Comparison of ENCODE assay signal across 8 cellular contexts in the genomic region with DNA sequence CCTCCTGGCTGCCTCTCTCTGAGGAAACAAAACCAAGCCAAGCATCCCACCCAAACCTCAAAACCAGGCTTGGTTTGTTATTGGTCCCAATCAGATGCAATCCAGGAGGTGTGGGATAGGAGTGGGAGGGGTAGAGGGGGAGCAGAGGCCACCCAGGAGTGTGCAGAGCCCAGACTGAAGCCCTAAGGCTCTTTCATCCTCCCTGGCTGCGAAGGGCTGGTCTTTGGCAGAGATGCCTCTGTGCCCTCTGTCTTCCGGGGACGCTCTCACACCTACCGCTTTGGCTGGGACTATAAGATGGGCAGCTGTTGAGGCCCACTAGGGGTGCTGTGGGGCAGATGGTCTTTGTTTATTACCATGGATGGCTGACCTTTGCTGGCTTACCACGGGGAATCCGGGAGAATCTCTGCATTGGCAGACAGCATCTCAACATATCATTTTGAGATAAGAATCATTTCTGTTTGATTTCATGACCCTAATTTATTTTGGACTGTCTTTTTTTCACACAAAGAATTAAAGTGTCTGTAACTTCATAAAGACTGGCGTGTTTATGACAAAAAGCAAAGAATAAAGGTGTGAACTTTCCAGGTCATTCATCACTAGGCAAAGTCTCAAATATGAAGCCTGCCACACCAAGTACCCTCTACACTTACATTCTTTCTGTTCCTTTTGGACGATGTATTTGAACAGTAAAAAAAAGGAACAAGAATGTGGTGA. TPM values are rescaled to one million over a fixed set of nuclear protein-coding genes. Genes with fewer than 3 reads are reported as not detected.
A peak's percentile ranks its signal among the peaks of the same experiment; 100 is the strongest.
DNase-seq lines count a peak whose midpoint lies in the region; ATAC-seq, FAIRE-seq and TF ChIP-seq lines count a peak whose summit lies in the region.

No MANE protein-coding gene starts in this region.

- H3K27ac Mint-ChIP-seq in activated CD4-positive, alpha-beta memory T cell treated with anti-CD3 and anti-CD28 coated beads, Interleukin-2, amount 10 ng/mL, durations not matched to agents 7 days and 5 days, result no peak overlapping the region

- ATAC-seq in HG02870 (IDR thresholded peaks at IDR 0.05; ENCODE audit: unreplicated experiment), result peak; percentile 67
- peak; percentile 56 to 90 (median 84) for ATAC-seq in pancreas

- peaks cover 24% of the 10 kb centered on the region for H3K27me3 Mint-ChIP-seq in activated CD4-positive, alpha-beta memory T cell treated with anti-CD3 and anti-CD28 coated beads, Interleukin-2, amount 10 ng/mL, durations not matched to agents 7 days and 5 days

- H3K36me3 Mint-ChIP-seq in activated CD4-positive, alpha-beta memory T cell treated with anti-CD3 and anti-CD28 coated beads, Interleukin-2, amount 10 ng/mL, durations not matched to agents 7 days and 5 days (ENCODE audit: low read depth), result no peaks in the 10 kb centered on the region

- DNase-seq in AG10803 (ENCODE audit: low read depth), result no peak
- no peak for DNase-seq in GM12891 (ENCODE audit: insufficient read length, low spot score)
- DNase-seq in NCI-H2227 (lab: John Stamatoyannopoulos, UW; ENCODE audit: unreplicated experiment), result peak; percentile 75
- DNase-seq in activated CD4-positive, alpha-beta memory T cell treated with anti-CD3 and anti-CD28 coated beads, Interleukin-2, amount 10 ng/mL, durations not matched to agents 7 days and 5 days, result peak; percentile 32
- peak; percentile 17 for DNase-seq in fibroblast of the aortic adventitia (ENCODE audit: low read depth)
- DNase-seq in pancreas, result peak in 2 of 6 donors; percentile 22 to 52
- no peak for DNase-seq in prostate gland (ENCODE audit: low spot score)

- H3K9me3 ChIP-seq in pancreas (no peaks in the 10 kb centered on the region), prostate gland (no peaks in the 10 kb centered on the region)

- H3K27me3 ChIP-seq in pancreas, result no peaks in the 10 kb centered on the region
- no peaks in the 10 kb centered on the region for H3K27me3 ChIP-seq in prostate gland (replicated peaks; ENCODE audit: insufficient read depth)

- H3K36me3 ChIP-seq in pancreas (no peaks in the 10 kb centered on the region), prostate gland (no peaks in the 10 kb centered on the region)

- 22% methylated on average over 8 of the region's 8 CpGs for WGBS in pancreas, 2 donors
- 15% methylated on average over 8 of the region's 8 CpGs for WGBS in prostate gland

- CTCF ChIA-PET in activated CD4-positive, alpha-beta memory T cell treated with anti-CD3 and anti-CD28 coated beads, Interleukin-2, amount 10 ng/mL, durations not matched to agents 7 days and 5 days (lab: Charles Lee), result interaction anchor here (0.7 to 1.5 kb wide), 3 partner anchors 9 to 802 kb away, joined by 3 to 10 read pairs (median 3); no protein-coding TSS in a partner anchor

- H3K4me1 ChIP-seq in pancreas, result no peaks in the 10 kb centered on the region
- no peaks in the 10 kb centered on the region for H3K4me1 ChIP-seq in prostate gland (replicated peaks)

- H3K4me3 ChIP-seq in AG10803 (ENCODE audit: low read length) (no peak overlapping the region), fibroblast of the aortic adventitia (ENCODE audit: low read depth, low read length) (no peak overlapping the region), pancreas (no peak overlapping the region), prostate gland (no peak overlapping the region)

- H3K27ac ChIP-seq in pancreas (no peak overlapping the region), prostate gland (no peak overlapping the region)

- TF ChIP-seq CTCF in AG10803 (conservative IDR thresholded peaks at IDR 0.05; ENCODE audit: low read length) (peak; percentile 59), fibroblast of the aortic adventitia (IDR thresholded peaks at IDR 0.05; ENCODE audit: insufficient read depth, low read length) (peak; percentile 64), pancreas (IDR thresholded peaks at IDR 0.05) (peak in 2 of 4 donors; percentile 20 to 28), prostate gland (IDR thresholded peaks at IDR 0.05) (peak in 2 of 4 experiments; percentile 24 to 36)

- H3K4me1 Mint-ChIP-seq in activated CD4-positive, alpha-beta memory T cell treated with anti-CD3 and anti-CD28 coated beads, Interleukin-2, amount 10 ng/mL, durations not matched to agents 7 days and 5 days, result peaks cover 5% of the 10 kb centered on the region

- no peaks in the 10 kb centered on the region for H3K9me3 Mint-ChIP-seq in activated CD4-positive, alpha-beta memory T cell treated with anti-CD3 and anti-CD28 coated beads, Interleukin-2, amount 10 ng/mL, durations not matched to agents 7 days and 5 days

- POLR2A ChIA-PET in activated CD4-positive, alpha-beta memory T cell treated with anti-CD3 and anti-CD28 coated beads, Interleukin-2, amount 10 ng/mL, durations not matched to agents 7 days and 5 days (lab: Charles Lee), result no interaction called here

- no peak overlapping the region for H3K4me3 Mint-ChIP-seq in activated CD4-positive, alpha-beta memory T cell treated with anti-CD3 and anti-CD28 coated beads, Interleukin-2, amount 10 ng/mL, durations not matched to agents 7 days and 5 days

- no peak for TF ChIP-seq POLR2A in GM12891 (IDR thresholded peaks at IDR 0.05; ENCODE audit: low read depth, low read length)
- TF ChIP-seq POLR2A in prostate gland (IDR thresholded peaks at IDR 0.05), result no peak

- FAIRE-seq in GM12891 (lab: Jason Lieb, UNC) (no peak), pancreas (lab: Jason Lieb, UNC) (no peak)

- intact Hi-C loops in pancreas (cut with DNase I), result no loop called here
- intact Hi-C loops in prostate gland (cut with DNase I), result no loop called here

TF ChIP-seq in GM12891, 5 proteins besides CTCF, POLR2A, EP300 and RAD21:
- TF ChIP-seq PAX5 (IDR thresholded peaks at IDR 0.05; ENCODE audit: insufficient read depth, low read length, severe bottlenecking) (peak; percentile 20), POU2F2 (IDR thresholded peaks at IDR 0.05; ENCODE audit: low read depth, low read length) (no peak)

RNA-seq across cellular contexts. Expression of gene DENND2A, which starts 6.5 kb away (rescaled TPM):
- not detected for polyA plus RNA-seq in GM12891 (2012; ENCODE audit: low read depth, missing spikeins)
- not detected for total RNA-seq in activated CD4-positive, alpha-beta memory T cell treated with anti-CD3 and anti-CD28 coated beads, Interleukin-2, amount 10 ng/mL, durations not matched to agents 7 days and 5 days
- total RNA-seq in fibroblast of the aortic adventitia (ENCODE audit: low replicate concordance), result 10.8 and 17.7 TPM in 2 replicates
- 1 to 10 TPM; 1.1 to 2.2 (median 1.6) TPM for total RNA-seq in pancreas
- polyA plus RNA-seq in pancreas, result 1 to 10 TPM; 3.1 to 5.0 TPM
- 1 to 10 TPM; 4.0 to 9.2 TPM for total RNA-seq in prostate gland

RNA-seq across cellular contexts. Expression of gene ADCK2, which starts 25.7 kb away (rescaled TPM):
- 11.0 TPM for polyA plus RNA-seq in GM12891 (2012; ENCODE audit: low read depth, missing spikeins)
- total RNA-seq in activated CD4-positive, alpha-beta memory T cell treated with anti-CD3 and anti-CD28 coated beads, Interleukin-2, amount 10 ng/mL, durations not matched to agents 7 days and 5 days, result 10 to 100 TPM; 23.4 to 23.9 TPM
- 14.1 and 20.5 TPM in 2 replicates for total RNA-seq in fibroblast of the aortic adventitia (ENCODE audit: low replicate concordance)
- 10 to 100 TPM in 3 of 6 donors, 1 to 10 TPM in 3; 6.5 to 13.3 (median 9.6) TPM for total RNA-seq in pancreas
- polyA plus RNA-seq in pancreas, result 1 to 10 TPM; 7.0 to 8.8 TPM
- 10 to 100 TPM; 26.5 to 30.6 TPM for total RNA-seq in prostate gland

RNA-seq across cellular contexts. Expression of gene NDUFB2, which starts 49.4 kb away (rescaled TPM):
- 271 TPM for polyA plus RNA-seq in GM12891 (2012; ENCODE audit: low read depth, missing spikeins)
- 100 to 1,000 TPM; 155 to 156 TPM for total RNA-seq in activated CD4-positive, alpha-beta memory T cell treated with anti-CD3 and anti-CD28 coated beads, Interleukin-2, amount 10 ng/mL, durations not matched to agents 7 days and 5 days
- total RNA-seq in fibroblast of the aortic adventitia (ENCODE audit: low replicate concordance) (89.5 and 161 TPM in 2 replicates), pancreas (10 to 100 TPM; 47.6 to 92.3 (median 64.0) TPM), prostate gland (100 to 1,000 TPM; 151 to 333 TPM)
- 100 to 1,000 TPM in 1 of 2 donors, 10 to 100 TPM in 1; 99.5 to 198 TPM for polyA plus RNA-seq in pancreas

Comparison
In these comparisons a context has a peak if more than half of its experiments do, and no peak if none do; other contexts are left out.
1. DNase-seq: peak in NCI-H2227 (single experiment), activated CD4-positive, alpha-beta memory T cell treated with anti-CD3 and anti-CD28 coated beads, Interleukin-2, amount 10 ng/mL, durations not matched to agents 7 days and 5 days (single experiment) and fibroblast of the aortic adventitia (single experiment); none in AG10803 (single experiment), GM12891 (single experiment) and prostate gland (single experiment).